ENCODE assay signal across 5 cellular contexts in the genomic region with DNA sequence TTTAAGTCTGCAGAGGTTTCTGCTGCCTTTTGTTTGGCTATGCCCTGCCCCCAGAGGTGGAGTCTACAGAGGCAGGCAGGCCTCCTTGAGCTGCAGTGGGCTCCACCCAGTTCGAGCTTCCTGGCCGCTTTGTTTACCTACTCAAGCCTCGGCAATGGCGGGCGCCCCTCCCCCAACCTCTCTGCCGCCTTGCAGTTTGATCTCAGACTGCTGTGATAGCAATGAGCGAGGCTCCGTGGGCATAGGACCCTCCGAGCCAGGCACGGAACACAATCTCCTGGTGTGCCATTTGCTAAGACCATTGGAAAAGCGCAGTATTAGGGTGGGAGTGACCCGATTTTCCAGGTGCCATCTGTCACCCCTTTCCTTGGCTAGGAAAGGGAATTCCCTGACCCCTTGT. TPM values are rescaled to one million over a fixed set of nuclear protein-coding genes. Genes with fewer than 3 reads are reported as not detected.
"Had no signal": no experiment of that assay in that cellular context is flagged by ENCODE, and none has a peak within 500 bp of the region (broad histone marks: within the 10 kb centered on the region; RNA-seq: fewer than 3 reads in every experiment).

No MANE protein-coding gene starts in this region.

RNA-seq across cellular contexts. Expression of a gene that starts 47.2 kb away (rescaled TPM):
- total RNA-seq: HepG2, HT-29, HT1080, IMR-90, K562 had no signal
